ENCODE assay signal across 3 cellular contexts in the genomic region with DNA sequence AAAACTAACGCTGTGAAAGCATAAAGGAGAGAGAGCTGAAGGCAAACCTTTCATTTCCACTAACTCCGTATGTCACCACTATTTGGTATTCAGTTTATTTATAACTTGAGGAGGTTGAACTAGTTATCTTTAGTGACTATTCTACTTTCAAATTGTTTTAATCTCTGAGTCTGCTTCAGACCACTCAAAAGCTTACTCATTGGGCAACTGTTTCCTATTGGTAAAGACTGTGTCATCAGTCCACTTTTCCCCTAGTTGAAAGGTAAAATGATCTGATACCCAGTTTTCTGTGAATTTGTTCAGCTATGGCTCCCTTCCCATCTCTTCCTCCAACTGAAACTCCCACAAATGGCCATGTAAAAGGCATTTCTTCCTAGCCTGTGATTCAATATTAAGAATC.
TF ChIP-seq lines count a peak whose summit lies in the region.

No MANE protein-coding gene starts in this region.

TF ChIP-seq in SK-N-SH, 30 proteins besides CTCF, POLR2A, EP300 and RAD21:
- TF ChIP-seq JUND (IDR thresholded peaks at IDR 0.05) (no peak), REST (IDR thresholded peaks at IDR 0.05; ENCODE audit: low read depth, low read length) (no peak), MXI1 (IDR thresholded peaks at IDR 0.05; ENCODE audit: low read depth, low read length) (no peak), FOXM1 (IDR thresholded peaks at IDR 0.05; ENCODE audit: low read depth) (no peak), GABPA (IDR thresholded peaks at IDR 0.05; ENCODE audit: low read depth) (no peak), POLR2AphosphoS5 (IDR thresholded peaks at IDR 0.05; ENCODE audit: low read depth, low read length) (no peak), NRF1 (IDR thresholded peaks at IDR 0.05; ENCODE audit: low read depth, low read length) (no peak), TEAD4 (IDR thresholded peaks at IDR 0.05; ENCODE audit: borderline replicate concordance, insufficient read depth) (no peak), IRF3 (IDR thresholded peaks at IDR 0.05; ENCODE audit: low read depth, low read length) (no peak), RCOR1 (IDR thresholded peaks at IDR 0.05; ENCODE audit: low read length) (no peak), RFX5 (IDR thresholded peaks at IDR 0.05; ENCODE audit: low read length) (no peak), GATA2 (CRISPR knock-in tag; IDR thresholded peaks at IDR 0.05) (no peak), NFIC (IDR thresholded peaks at IDR 0.05; ENCODE audit: borderline replicate concordance) (no peak), RXRA (IDR thresholded peaks at IDR 0.05; ENCODE audit: borderline replicate concordance, low read depth) (no peak)

TF ChIP-seq in SK-N-SH treated with all-trans-retinoic acid at 6 μM for 48 hours, 23 proteins besides CTCF, POLR2A, EP300 and RAD21:
- TF ChIP-seq OSR1 (CRISPR knock-in tag; IDR thresholded peaks at IDR 0.05) = no peak
- TF ChIP-seq CREB5 (CRISPR knock-in tag; IDR thresholded peaks at IDR 0.05; ENCODE audit: low read depth) = no peak
- no peak for TF ChIP-seq BACH2 (CRISPR knock-in tag; IDR thresholded peaks at IDR 0.05; ENCODE audit: borderline replicate concordance)
- no peak for TF ChIP-seq SNAI2 (CRISPR knock-in tag; IDR thresholded peaks at IDR 0.05)
- TF ChIP-seq ZNF8 (CRISPR knock-in tag; IDR thresholded peaks at IDR 0.05) = no peak
- TF ChIP-seq TCF4 (CRISPR knock-in tag; IDR thresholded peaks at IDR 0.05; ENCODE audit: borderline replicate concordance) = no peak
- TF ChIP-seq ZNF565 (CRISPR knock-in tag; conservative IDR thresholded peaks at IDR 0.05; ENCODE audit: low read depth) = no peak
- no peak for TF ChIP-seq RARB (CRISPR knock-in tag; IDR thresholded peaks at IDR 0.05)
- no peak for TF ChIP-seq CSDC2 (CRISPR knock-in tag; IDR thresholded peaks at IDR 0.05)
- TF ChIP-seq GLIS3 (CRISPR knock-in tag; IDR thresholded peaks at IDR 0.05) = no peak
- TF ChIP-seq POU6F1 (CRISPR knock-in tag; IDR thresholded peaks at IDR 0.05; ENCODE audit: borderline replicate concordance, low read depth) = no peak
- TF ChIP-seq TOX (CRISPR knock-in tag; IDR thresholded peaks at IDR 0.05; ENCODE audit: borderline replicate concordance) = no peak

TF ChIP-seq in WTC11, 78 proteins besides CTCF, POLR2A, EP300 and RAD21 (continued from another document):
- TF ChIP-seq FOXJ3 (CRISPR knock-in tag; IDR thresholded peaks at IDR 0.05; ENCODE audit: borderline replicate concordance) (no peak), FOXK1 (CRISPR knock-in tag; IDR thresholded peaks at IDR 0.05) (no peak), ZNF263 (CRISPR knock-in tag; IDR thresholded peaks at IDR 0.05; ENCODE audit: low read depth) (no peak), TP53 (CRISPR knock-in tag; IDR thresholded peaks at IDR 0.05) (no peak), ETV6 (CRISPR knock-in tag; IDR thresholded peaks at IDR 0.05) (no peak)
